1 cellular context compared by ENCODE assay signal in genomic region chr1:225445644-225446297, GRCh38.
TF ChIP-seq lines count a peak whose summit lies in the region.

No MANE protein-coding gene starts in this region.

TF ChIP-seq in K562, 482 proteins besides CTCF, POLR2A, EP300 and RAD21 (continued from another document):
- TF ChIP-seq MAX (CRISPR knock-in tag; IDR thresholded peaks at IDR 0.05) (0 out of 2 replicates have a peak, but pooled peaks have one; percentile 39), TEAD1 (CRISPR knock-in tag; IDR thresholded peaks at IDR 0.05) (peak in 1 of 2 experiments; percentile 21; a peak in 1 of 4 replicates), ARID4B (CRISPR knock-in tag; IDR thresholded peaks at IDR 0.05) (peak; percentile 43; the same call in 1 of the 2 replicates), ZNF133 (CRISPR knock-in tag; IDR thresholded peaks at IDR 0.05) (no peak)
TF ChIP-seq in K562: peak in this region for 6.
